1 cellular context compared by ENCODE assay signal in genomic region chr16:29848420-29849297, GRCh38.
TF ChIP-seq lines count a peak whose summit lies in the region.

No MANE protein-coding gene starts in this region.

TF ChIP-seq in HepG2, 621 proteins besides CTCF, POLR2A, EP300 and RAD21 (continued from another document and continues in another):
- TF ChIP-seq ZBTB40 (IDR thresholded peaks at IDR 0.05), result no peak
- TF ChIP-seq ZBTB40 (CRISPR knock-in tag; IDR thresholded peaks at IDR 0.05), result 0 out of 2 replicates have a peak, but pooled peaks have one; percentile 37
- peak; percentile 91 for TF ChIP-seq KDM2A (CRISPR knock-in tag; IDR thresholded peaks at IDR 0.05; ENCODE audit: borderline replicate concordance, low read depth)
- TF ChIP-seq CREB3 (CRISPR knock-in tag; IDR thresholded peaks at IDR 0.05), result no peak
- peak; percentile 55; the same call in 1 of the 2 replicates for TF ChIP-seq HOXA3 (CRISPR knock-in tag; IDR thresholded peaks at IDR 0.05)
- no peak for TF ChIP-seq KDM5A (IDR thresholded peaks at IDR 0.05; ENCODE audit: borderline replicate concordance, low read length)
- TF ChIP-seq ZSCAN25 (CRISPR knock-in tag; IDR thresholded peaks at IDR 0.05), result 0 out of 2 replicates have a peak, but pooled peaks have one; percentile 68
- TF ChIP-seq ZNF614 (CRISPR knock-in tag; IDR thresholded peaks at IDR 0.05; ENCODE audit: borderline replicate concordance), result peak; percentile 29; the same call in 1 of the 2 replicates
- TF ChIP-seq NCOA1 (CRISPR knock-in tag; IDR thresholded peaks at IDR 0.05), result no peak
- no peak for TF ChIP-seq ASH2L (IDR thresholded peaks at IDR 0.05; ENCODE audit: insufficient read length, low read depth, low read length)
- TF ChIP-seq ZNF841 (CRISPR knock-in tag; IDR thresholded peaks at IDR 0.05; ENCODE audit: borderline replicate concordance), result no peak
- no peak for TF ChIP-seq KLF15 (CRISPR knock-in tag; IDR thresholded peaks at IDR 0.05; ENCODE audit: borderline replicate concordance)
- no peak for TF ChIP-seq ZNF672 (CRISPR knock-in tag; IDR thresholded peaks at IDR 0.05)
- TF ChIP-seq MTF1 (CRISPR knock-in tag; IDR thresholded peaks at IDR 0.05), result no peak
- TF ChIP-seq ISX (CRISPR knock-in tag; conservative IDR thresholded peaks at IDR 0.05), result no peak
- no peak for TF ChIP-seq ZBTB34 (CRISPR knock-in tag; IDR thresholded peaks at IDR 0.05)
- TF ChIP-seq TEAD2 (CRISPR knock-in tag; IDR thresholded peaks at IDR 0.05), result no peak
- TF ChIP-seq ZBTB3 (CRISPR knock-in tag; IDR thresholded peaks at IDR 0.05; ENCODE audit: borderline replicate concordance, low read depth), result no peak
- TF ChIP-seq HOMEZ (CRISPR knock-in tag; IDR thresholded peaks at IDR 0.05; ENCODE audit: low read depth), result no peak
- 0 out of 2 replicates have a peak, but pooled peaks have one; percentile 32 for TF ChIP-seq ELF3 (CRISPR knock-in tag; IDR thresholded peaks at IDR 0.05)
- TF ChIP-seq ZNF605 (CRISPR knock-in tag; IDR thresholded peaks at IDR 0.05), result 0 out of 2 replicates have a peak, but pooled peaks have one; percentile 53
- no peak for TF ChIP-seq GRHL1 (CRISPR knock-in tag; conservative IDR thresholded peaks at IDR 0.05)
- no peak; the same call in 1 of the 2 replicates for TF ChIP-seq ARID5B (CRISPR knock-in tag; IDR thresholded peaks at IDR 0.05)
- no peak for TF ChIP-seq ZNF850 (CRISPR knock-in tag; conservative IDR thresholded peaks at IDR 0.05)
- TF ChIP-seq ETV5 (CRISPR knock-in tag; IDR thresholded peaks at IDR 0.05; ENCODE audit: borderline replicate concordance), result peak; percentile 44; the same call in 1 of the 2 replicates
- TF ChIP-seq ZNF282 (IDR thresholded peaks at IDR 0.05; ENCODE audit: partially characterized antibody), result no peak
- TF ChIP-seq CC2D1A (CRISPR knock-in tag; IDR thresholded peaks at IDR 0.05), result no peak
- TF ChIP-seq SYNCRIP (IDR thresholded peaks at IDR 0.05; ENCODE audit: insufficient read depth, low read depth, low read length), result no peak
- no peak for TF ChIP-seq MAFK (conservative IDR thresholded peaks at IDR 0.05 in 1 of 2, IDR thresholded peaks at IDR 0.05 in 1 of 2; ENCODE audit: low read length in 2 of 2)
- TF ChIP-seq ZNF740 (CRISPR knock-in tag; IDR thresholded peaks at IDR 0.05), result peak; percentile 72; the same call in 1 of the 2 replicates
- peak; percentile 61; the same call in 1 of the 2 replicates for TF ChIP-seq ZNF12 (CRISPR knock-in tag; IDR thresholded peaks at IDR 0.05)
- no peak for TF ChIP-seq REST (IDR thresholded peaks at IDR 0.05; ENCODE audit: borderline replicate concordance in 1 of 2, low read depth in 1 of 2, low read length in 2 of 2)
- TF ChIP-seq MED1 (CRISPR knock-in tag; IDR thresholded peaks at IDR 0.05), result peak; percentile 46; the same call in 1 of the 2 replicates
- TF ChIP-seq ADNP (CRISPR knock-in tag; IDR thresholded peaks at IDR 0.05), result no peak
